8 cellular contexts compared by ENCODE assay signal in genomic region chr22:37639070-37639760, GRCh38. TPM values are rescaled to one million over a fixed set of nuclear protein-coding genes. Genes with fewer than 3 reads are reported as not detected.
DNase-seq lines count a peak whose midpoint lies in the region; ATAC-seq and TF ChIP-seq lines count a peak whose summit lies in the region.

SH3BP1 (plus strand) TSS chr22:37639669; CDS start chr22:37639788, 119 bp downstream.

- H3K4me3 ChIP-seq in effector memory CD4-positive, alpha-beta T cell (ENCODE audit: insufficient read depth, low read depth, low read length, poor library complexity, severe bottlenecking): peak within 1 kb of the TSS; percentile 77
- H3K4me3 ChIP-seq in mucosa of descending colon: peak within 1 kb of the TSS; percentile 65
- H3K4me3 ChIP-seq in tibial artery: peak within 1 kb of the TSS; percentile 46 to 50

- H3K4me1 ChIP-seq in effector memory CD4-positive, alpha-beta T cell (ENCODE audit: control insufficient read depth, insufficient read depth, low read length, poor library complexity, severe bottlenecking): peaks cover 90% of the 10 kb centered on the region
- H3K4me1 ChIP-seq in mucosa of descending colon (ENCODE audit: low read depth) (peaks cover 75% of the 10 kb centered on the region), tibial artery (peaks cover 0 to 47% (median 21%) of the 10 kb centered on the region in 4 donors)

- H3K27ac ChIP-seq in effector memory CD4-positive, alpha-beta T cell (ENCODE audit: insufficient read depth, low read length, poor library complexity, severe bottlenecking): peak within 1 kb of the TSS; percentile 78
- peak within 1 kb of the TSS in 1 of 2 donors; percentile 32 for H3K27ac ChIP-seq in tibial artery

- ATAC-seq in mucosa of descending colon: peak; percentile 49
- no peak for ATAC-seq in GM21786 (IDR thresholded peaks at IDR 0.05; ENCODE audit: unreplicated experiment)
- no peak for ATAC-seq in GM19023 (IDR thresholded peaks at IDR 0.05; ENCODE audit: unreplicated experiment)

- TF ChIP-seq EP300 in Ishikawa (IDR thresholded peaks at IDR 0.05; ENCODE audit: borderline replicate concordance): 0 out of 2 replicates have a peak, but pooled peaks have one; percentile 27

- peaks cover 29% of the 10 kb centered on the region for H3K36me3 ChIP-seq in effector memory CD4-positive, alpha-beta T cell (ENCODE audit: control insufficient read depth, insufficient read depth, low read length)
- H3K36me3 ChIP-seq in mucosa of descending colon (ENCODE audit: low read depth) (no peaks in the 10 kb centered on the region), tibial artery (no peaks in the 10 kb centered on the region)

- TF ChIP-seq RAD21 in Ishikawa (IDR thresholded peaks at IDR 0.05; ENCODE audit: low read depth): no peak

- DNase-seq in Daoy (ENCODE audit: low read depth) (peak; percentile 53), mucosa of descending colon (peak; percentile 71 to 89 (median 88)), tibial artery (peak in 1 of 2 donors; percentile 70)
- DNase-seq in activated CD4-positive, CD25-positive, alpha-beta regulatory T cell treated with anti-CD3 and anti-CD28 coated beads, Interleukin-2, amount 50 U/mL, for 72 hours: peak; percentile 69
- DNase-seq in effector memory CD4-positive, alpha-beta T cell: peak; percentile 37 to 54 (median 47)

- intact Hi-C loops in mucosa of descending colon (cut with DNase I, micrococcal nuclease) (no loop called here), tibial artery (cut with DNase I; ENCODE audit: low total_unique reads) (no loop called here)

- H3K27me3 ChIP-seq in effector memory CD4-positive, alpha-beta T cell (replicated peaks; ENCODE audit: control insufficient read depth, insufficient read depth, low read length, poor library complexity, severe bottlenecking): no peaks in the 10 kb centered on the region
- peaks cover 0 to 34% of the 10 kb centered on the region in 2 donors for H3K27me3 ChIP-seq in tibial artery

- H3K9me3 ChIP-seq in effector memory CD4-positive, alpha-beta T cell (ENCODE audit: control insufficient read depth, low read length): no peaks in the 10 kb centered on the region
- H3K9me3 ChIP-seq in mucosa of descending colon: no peaks in the 10 kb centered on the region
- no peaks in the 10 kb centered on the region for H3K9me3 ChIP-seq in tibial artery

- TF ChIP-seq CTCF in mucosa of descending colon (IDR thresholded peaks at IDR 0.05) (no peak), tibial artery (IDR thresholded peaks at IDR 0.05) (no peak)

TF ChIP-seq in Ishikawa, 13 proteins besides CTCF, POLR2A, EP300 and RAD21:
- 0 out of 2 replicates have a peak, but pooled peaks have one; percentile 35 for TF ChIP-seq TAF1 (IDR thresholded peaks at IDR 0.05; ENCODE audit: low read depth)
- TF ChIP-seq YY1 (IDR thresholded peaks at IDR 0.05; ENCODE audit: low read depth): no peak
- 0 out of 2 replicates have a peak, but pooled peaks have one; percentile 32 for TF ChIP-seq EGR1 (IDR thresholded peaks at IDR 0.05)
- TF ChIP-seq NFIC (IDR thresholded peaks at IDR 0.05): no peak
- peak; percentile 82; the same call in 1 of the 2 replicates for TF ChIP-seq ZBTB7A (IDR thresholded peaks at IDR 0.05; ENCODE audit: low read depth)

RNA-seq across cellular contexts. Expression of gene SH3BP1, which starts in this region (rescaled TPM):
- total RNA-seq in Daoy (2014; rRNA removed; shearing (Covaris generic)): 3.4 and 5.7 TPM in 2 replicates
- 10 to 100 TPM; 48.8 to 98.2 (median 96.6) TPM for total RNA-seq in mucosa of descending colon
